Comparison of ENCODE assay signal across 1 cellular context in the genomic region with DNA sequence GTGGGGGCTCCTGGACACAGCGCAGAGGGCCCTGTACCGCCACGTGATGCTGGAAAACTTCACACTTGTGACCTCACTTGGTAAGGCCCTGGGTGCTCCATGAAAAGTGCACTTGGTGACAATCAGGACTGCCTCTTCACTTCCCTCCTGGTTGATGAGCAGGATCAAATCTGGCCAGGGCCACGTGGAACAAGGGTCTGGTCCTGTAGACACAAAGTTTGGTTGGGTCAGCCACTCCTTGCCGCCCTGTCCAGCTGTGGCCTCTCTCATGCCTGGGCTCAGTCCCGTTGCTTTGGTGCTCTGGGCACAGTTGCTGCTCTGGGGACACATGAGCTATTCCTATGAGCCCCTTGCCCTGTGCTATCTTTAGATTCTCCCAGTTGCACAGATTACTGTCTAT.
TF ChIP-seq lines count a peak whose summit lies in the region.

No MANE protein-coding gene starts in this region.

TF ChIP-seq in K562, 482 proteins besides CTCF, POLR2A, EP300 and RAD21:
- TF ChIP-seq STAT5A (IDR thresholded peaks at IDR 0.05; ENCODE audit: borderline replicate concordance, low read length) (no peak), FOXA3 (CRISPR knock-in tag; conservative IDR thresholded peaks at IDR 0.05 in 1 of 2, IDR thresholded peaks at IDR 0.05 in 1 of 2) (no peak), MAZ (CRISPR knock-in tag; conservative IDR thresholded peaks at IDR 0.05 in 1 of 2, IDR thresholded peaks at IDR 0.05 in 1 of 2) (no peak), CREB1 (IDR thresholded peaks at IDR 0.05) (no peak), CREB1 (CRISPR knock-in tag; IDR thresholded peaks at IDR 0.05) (no peak), NCOA1 (IDR thresholded peaks at IDR 0.05; ENCODE audit: low read depth) (no peak), ZFP1 (CRISPR knock-in tag; IDR thresholded peaks at IDR 0.05) (no peak), FOXP1 (CRISPR knock-in tag; IDR thresholded peaks at IDR 0.05) (no peak), ZFX (CRISPR knock-in tag; IDR thresholded peaks at IDR 0.05) (no peak)
- TF ChIP-seq, protein P1, sequence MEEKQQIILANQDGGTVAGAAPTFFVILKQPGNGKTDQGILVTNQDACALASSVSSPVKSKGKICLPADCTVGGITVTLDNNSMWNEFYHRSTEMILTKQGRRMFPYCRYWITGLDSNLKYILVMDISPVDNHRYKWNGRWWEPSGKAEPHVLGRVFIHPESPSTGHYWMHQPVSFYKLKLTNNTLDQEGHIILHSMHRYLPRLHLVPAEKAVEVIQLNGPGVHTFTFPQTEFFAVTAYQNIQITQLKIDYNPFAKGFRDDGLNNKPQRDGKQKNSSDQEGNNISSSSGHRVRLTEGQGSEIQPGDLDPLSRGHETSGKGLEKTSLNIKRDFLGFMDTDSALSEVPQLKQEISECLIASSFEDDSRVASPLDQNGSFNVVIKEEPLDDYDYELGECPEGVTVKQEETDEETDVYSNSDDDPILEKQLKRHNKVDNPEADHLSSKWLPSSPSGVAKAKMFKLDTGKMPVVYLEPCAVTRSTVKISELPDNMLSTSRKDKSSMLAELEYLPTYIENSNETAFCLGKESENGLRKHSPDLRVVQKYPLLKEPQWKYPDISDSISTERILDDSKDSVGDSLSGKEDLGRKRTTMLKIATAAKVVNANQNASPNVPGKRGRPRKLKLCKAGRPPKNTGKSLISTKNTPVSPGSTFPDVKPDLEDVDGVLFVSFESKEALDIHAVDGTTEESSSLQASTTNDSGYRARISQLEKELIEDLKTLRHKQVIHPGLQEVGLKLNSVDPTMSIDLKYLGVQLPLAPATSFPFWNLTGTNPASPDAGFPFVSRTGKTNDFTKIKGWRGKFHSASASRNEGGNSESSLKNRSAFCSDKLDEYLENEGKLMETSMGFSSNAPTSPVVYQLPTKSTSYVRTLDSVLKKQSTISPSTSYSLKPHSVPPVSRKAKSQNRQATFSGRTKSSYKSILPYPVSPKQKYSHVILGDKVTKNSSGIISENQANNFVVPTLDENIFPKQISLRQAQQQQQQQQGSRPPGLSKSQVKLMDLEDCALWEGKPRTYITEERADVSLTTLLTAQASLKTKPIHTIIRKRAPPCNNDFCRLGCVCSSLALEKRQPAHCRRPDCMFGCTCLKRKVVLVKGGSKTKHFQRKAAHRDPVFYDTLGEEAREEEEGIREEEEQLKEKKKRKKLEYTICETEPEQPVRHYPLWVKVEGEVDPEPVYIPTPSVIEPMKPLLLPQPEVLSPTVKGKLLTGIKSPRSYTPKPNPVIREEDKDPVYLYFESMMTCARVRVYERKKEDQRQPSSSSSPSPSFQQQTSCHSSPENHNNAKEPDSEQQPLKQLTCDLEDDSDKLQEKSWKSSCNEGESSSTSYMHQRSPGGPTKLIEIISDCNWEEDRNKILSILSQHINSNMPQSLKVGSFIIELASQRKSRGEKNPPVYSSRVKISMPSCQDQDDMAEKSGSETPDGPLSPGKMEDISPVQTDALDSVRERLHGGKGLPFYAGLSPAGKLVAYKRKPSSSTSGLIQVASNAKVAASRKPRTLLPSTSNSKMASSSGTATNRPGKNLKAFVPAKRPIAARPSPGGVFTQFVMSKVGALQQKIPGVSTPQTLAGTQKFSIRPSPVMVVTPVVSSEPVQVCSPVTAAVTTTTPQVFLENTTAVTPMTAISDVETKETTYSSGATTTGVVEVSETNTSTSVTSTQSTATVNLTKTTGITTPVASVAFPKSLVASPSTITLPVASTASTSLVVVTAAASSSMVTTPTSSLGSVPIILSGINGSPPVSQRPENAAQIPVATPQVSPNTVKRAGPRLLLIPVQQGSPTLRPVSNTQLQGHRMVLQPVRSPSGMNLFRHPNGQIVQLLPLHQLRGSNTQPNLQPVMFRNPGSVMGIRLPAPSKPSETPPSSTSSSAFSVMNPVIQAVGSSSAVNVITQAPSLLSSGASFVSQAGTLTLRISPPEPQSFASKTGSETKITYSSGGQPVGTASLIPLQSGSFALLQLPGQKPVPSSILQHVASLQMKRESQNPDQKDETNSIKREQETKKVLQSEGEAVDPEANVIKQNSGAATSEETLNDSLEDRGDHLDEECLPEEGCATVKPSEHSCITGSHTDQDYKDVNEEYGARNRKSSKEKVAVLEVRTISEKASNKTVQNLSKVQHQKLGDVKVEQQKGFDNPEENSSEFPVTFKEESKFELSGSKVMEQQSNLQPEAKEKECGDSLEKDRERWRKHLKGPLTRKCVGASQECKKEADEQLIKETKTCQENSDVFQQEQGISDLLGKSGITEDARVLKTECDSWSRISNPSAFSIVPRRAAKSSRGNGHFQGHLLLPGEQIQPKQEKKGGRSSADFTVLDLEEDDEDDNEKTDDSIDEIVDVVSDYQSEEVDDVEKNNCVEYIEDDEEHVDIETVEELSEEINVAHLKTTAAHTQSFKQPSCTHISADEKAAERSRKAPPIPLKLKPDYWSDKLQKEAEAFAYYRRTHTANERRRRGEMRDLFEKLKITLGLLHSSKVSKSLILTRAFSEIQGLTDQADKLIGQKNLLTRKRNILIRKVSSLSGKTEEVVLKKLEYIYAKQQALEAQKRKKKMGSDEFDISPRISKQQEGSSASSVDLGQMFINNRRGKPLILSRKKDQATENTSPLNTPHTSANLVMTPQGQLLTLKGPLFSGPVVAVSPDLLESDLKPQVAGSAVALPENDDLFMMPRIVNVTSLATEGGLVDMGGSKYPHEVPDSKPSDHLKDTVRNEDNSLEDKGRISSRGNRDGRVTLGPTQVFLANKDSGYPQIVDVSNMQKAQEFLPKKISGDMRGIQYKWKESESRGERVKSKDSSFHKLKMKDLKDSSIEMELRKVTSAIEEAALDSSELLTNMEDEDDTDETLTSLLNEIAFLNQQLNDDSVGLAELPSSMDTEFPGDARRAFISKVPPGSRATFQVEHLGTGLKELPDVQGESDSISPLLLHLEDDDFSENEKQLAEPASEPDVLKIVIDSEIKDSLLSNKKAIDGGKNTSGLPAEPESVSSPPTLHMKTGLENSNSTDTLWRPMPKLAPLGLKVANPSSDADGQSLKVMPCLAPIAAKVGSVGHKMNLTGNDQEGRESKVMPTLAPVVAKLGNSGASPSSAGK (IDR thresholded peaks at IDR 0.05): no peak
